In the genomic region with DNA sequence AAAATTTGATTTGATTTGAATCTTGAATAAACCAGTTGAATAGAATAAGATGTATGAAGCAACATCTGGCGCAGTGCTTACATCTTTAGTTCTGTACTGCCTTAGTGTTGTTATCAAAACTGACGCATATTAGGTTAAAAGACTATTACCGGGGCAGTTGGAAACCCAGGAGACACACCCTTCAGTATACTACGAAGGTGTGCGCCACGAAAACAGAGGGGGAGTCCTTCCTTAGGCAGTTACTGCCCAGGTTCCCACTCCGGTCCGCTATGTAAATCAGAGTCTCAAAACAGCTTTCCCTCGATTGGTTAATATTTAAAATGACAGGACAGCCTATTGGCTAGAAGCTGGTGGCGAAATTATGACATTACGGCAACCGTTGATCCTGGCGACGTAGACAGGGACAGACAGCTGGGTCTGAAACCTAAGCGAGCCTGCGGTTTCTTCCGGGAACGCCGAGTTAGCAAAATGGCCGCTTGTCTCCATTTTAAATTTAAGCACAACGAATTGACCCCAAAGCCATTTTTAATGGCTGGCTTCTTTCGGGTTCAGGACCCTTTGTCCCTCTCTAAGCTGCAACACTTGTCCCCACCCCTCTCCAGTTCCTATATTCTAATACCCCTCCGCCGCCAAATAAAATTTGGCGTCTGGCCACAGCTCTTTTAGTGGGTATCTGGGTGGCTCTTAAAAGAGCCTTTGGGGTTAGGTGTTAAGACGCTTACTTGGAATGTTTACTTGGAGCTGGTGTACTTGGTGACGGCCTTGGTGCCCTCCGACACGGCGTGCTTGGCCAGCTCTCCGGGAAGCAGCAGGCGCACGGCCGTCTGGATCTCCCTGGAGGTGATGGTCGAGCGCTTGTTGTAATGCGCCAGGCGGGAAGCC, we compare ENCODE assay signal across 1 cellular context.
TF ChIP-seq lines count a peak whose summit lies in the region.

No MANE protein-coding gene starts in this region.

TF ChIP-seq in HepG2, 621 proteins besides CTCF, POLR2A, EP300 and RAD21 (continued from another document and continues in another):
- TF ChIP-seq, protein P1, sequence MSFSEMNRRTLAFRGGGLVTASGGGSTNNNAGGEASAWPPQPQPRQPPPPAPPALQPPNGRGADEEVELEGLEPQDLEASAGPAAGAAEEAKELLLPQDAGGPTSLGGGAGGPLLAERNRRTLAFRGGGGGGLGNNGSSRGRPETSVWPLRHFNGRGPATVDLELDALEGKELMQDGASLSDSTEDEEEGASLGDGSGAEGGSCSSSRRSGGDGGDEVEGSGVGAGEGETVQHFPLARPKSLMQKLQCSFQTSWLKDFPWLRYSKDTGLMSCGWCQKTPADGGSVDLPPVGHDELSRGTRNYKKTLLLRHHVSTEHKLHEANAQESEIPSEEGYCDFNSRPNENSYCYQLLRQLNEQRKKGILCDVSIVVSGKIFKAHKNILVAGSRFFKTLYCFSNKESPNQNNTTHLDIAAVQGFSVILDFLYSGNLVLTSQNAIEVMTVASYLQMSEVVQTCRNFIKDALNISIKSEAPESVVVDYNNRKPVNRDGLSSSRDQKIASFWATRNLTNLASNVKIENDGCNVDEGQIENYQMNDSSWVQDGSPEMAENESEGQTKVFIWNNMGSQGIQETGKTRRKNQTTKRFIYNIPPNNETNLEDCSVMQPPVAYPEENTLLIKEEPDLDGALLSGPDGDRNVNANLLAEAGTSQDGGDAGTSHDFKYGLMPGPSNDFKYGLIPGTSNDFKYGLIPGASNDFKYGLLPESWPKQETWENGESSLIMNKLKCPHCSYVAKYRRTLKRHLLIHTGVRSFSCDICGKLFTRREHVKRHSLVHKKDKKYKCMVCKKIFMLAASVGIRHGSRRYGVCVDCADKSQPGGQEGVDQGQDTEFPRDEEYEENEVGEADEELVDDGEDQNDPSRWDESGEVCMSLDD (CRISPR knock-in tag; IDR thresholded peaks at IDR 0.05; ENCODE audit: borderline replicate concordance), result peak; percentile 84; the same call in 1 of the 2 replicates
- TF ChIP-seq, protein P2, sequence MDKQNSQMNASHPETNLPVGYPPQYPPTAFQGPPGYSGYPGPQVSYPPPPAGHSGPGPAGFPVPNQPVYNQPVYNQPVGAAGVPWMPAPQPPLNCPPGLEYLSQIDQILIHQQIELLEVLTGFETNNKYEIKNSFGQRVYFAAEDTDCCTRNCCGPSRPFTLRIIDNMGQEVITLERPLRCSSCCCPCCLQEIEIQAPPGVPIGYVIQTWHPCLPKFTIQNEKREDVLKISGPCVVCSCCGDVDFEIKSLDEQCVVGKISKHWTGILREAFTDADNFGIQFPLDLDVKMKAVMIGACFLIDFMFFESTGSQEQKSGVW (CRISPR knock-in tag; IDR thresholded peaks at IDR 0.05; ENCODE audit: borderline replicate concordance), result no peak
- TF ChIP-seq GABPA (IDR thresholded peaks at IDR 0.05; ENCODE audit: low read depth, low read length) (no peak), GABPA (CRISPR knock-in tag; IDR thresholded peaks at IDR 0.05; ENCODE audit: low read depth) (peak; percentile 63), ZNF446 (CRISPR knock-in tag; IDR thresholded peaks at IDR 0.05) (peak; percentile 33; the same call in 1 of the 2 replicates), ERF (CRISPR knock-in tag; IDR thresholded peaks at IDR 0.05) (peak; percentile 94), TBX2 (CRISPR knock-in tag; IDR thresholded peaks at IDR 0.05; ENCODE audit: borderline replicate concordance) (no peak), ZSCAN12 (CRISPR knock-in tag; IDR thresholded peaks at IDR 0.05) (no peak), DPF2 (CRISPR knock-in tag; IDR thresholded peaks at IDR 0.05; ENCODE audit: borderline replicate concordance, low read depth) (no peak), HDAC6 (IDR thresholded peaks at IDR 0.05; ENCODE audit: low read depth, low read length) (no peak), CENPT (CRISPR knock-in tag; IDR thresholded peaks at IDR 0.05; ENCODE audit: low read depth) (no peak), ZNF253 (CRISPR knock-in tag; IDR thresholded peaks at IDR 0.05; ENCODE audit: borderline replicate concordance) (no peak), TCF7 (IDR thresholded peaks at IDR 0.05; ENCODE audit: low read depth) (peak; percentile 5; the same call in 1 of the 2 replicates), EHMT2 (IDR thresholded peaks at IDR 0.05; ENCODE audit: borderline replicate concordance, low read depth, low read length) (peak; percentile 92; the same call in 1 of the 2 replicates), HIVEP1 (CRISPR knock-in tag; IDR thresholded peaks at IDR 0.05) (no peak; the same call in none of the 2 replicates), GTF2F1 (IDR thresholded peaks at IDR 0.05; ENCODE audit: low read length) (no peak), FIP1L1 (IDR thresholded peaks at IDR 0.05; ENCODE audit: borderline replicate concordance, insufficient read depth, low read depth, low read length) (peak; percentile 99), ZNF766 (CRISPR knock-in tag; IDR thresholded peaks at IDR 0.05; ENCODE audit: borderline replicate concordance) (no peak)
- TF ChIP-seq, protein P3, sequence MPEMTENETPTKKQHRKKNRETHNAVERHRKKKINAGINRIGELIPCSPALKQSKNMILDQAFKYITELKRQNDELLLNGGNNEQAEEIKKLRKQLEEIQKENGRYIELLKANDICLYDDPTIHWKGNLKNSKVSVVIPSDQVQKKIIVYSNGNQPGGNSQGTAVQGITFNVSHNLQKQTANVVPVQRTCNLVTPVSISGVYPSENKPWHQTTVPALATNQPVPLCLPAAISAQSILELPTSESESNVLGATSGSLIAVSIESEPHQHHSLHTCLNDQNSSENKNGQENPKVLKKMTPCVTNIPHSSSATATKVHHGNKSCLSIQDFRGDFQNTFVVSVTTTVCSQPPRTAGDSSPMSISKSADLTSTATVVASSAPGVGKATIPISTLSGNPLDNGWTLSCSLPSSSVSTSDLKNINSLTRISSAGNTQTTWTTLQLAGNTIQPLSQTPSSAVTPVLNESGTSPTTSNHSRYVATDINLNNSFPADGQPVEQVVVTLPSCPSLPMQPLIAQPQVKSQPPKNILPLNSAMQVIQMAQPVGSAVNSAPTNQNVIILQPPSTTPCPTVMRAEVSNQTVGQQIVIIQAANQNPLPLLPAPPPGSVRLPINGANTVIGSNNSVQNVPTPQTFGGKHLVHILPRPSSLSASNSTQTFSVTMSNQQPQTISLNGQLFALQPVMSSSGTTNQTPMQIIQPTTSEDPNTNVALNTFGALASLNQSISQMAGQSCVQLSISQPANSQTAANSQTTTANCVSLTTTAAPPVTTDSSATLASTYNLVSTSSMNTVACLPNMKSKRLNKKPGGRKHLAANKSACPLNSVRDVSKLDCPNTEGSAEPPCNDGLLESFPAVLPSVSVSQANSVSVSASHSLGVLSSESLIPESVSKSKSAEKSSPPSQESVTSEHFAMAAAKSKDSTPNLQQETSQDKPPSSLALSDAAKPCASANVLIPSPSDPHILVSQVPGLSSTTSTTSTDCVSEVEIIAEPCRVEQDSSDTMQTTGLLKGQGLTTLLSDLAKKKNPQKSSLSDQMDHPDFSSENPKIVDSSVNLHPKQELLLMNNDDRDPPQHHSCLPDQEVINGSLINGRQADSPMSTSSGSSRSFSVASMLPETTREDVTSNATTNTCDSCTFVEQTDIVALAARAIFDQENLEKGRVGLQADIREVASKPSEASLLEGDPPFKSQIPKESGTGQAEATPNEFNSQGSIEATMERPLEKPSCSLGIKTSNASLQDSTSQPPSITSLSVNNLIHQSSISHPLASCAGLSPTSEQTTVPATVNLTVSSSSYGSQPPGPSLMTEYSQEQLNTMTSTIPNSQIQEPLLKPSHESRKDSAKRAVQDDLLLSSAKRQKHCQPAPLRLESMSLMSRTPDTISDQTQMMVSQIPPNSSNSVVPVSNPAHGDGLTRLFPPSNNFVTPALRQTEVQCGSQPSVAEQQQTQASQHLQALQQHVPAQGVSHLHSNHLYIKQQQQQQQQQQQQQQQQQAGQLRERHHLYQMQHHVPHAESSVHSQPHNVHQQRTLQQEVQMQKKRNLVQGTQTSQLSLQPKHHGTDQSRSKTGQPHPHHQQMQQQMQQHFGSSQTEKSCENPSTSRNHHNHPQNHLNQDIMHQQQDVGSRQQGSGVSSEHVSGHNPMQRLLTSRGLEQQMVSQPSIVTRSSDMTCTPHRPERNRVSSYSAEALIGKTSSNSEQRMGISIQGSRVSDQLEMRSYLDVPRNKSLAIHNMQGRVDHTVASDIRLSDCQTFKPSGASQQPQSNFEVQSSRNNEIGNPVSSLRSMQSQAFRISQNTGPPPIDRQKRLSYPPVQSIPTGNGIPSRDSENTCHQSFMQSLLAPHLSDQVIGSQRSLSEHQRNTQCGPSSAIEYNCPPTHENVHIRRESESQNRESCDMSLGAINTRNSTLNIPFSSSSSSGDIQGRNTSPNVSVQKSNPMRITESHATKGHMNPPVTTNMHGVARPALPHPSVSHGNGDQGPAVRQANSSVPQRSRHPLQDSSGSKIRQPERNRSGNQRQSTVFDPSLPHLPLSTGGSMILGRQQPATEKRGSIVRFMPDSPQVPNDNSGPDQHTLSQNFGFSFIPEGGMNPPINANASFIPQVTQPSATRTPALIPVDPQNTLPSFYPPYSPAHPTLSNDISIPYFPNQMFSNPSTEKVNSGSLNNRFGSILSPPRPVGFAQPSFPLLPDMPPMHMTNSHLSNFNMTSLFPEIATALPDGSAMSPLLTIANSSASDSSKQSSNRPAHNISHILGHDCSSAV (CRISPR knock-in tag; IDR thresholded peaks at IDR 0.05; ENCODE audit: borderline replicate concordance), result no peak
- TF ChIP-seq, protein P4, sequence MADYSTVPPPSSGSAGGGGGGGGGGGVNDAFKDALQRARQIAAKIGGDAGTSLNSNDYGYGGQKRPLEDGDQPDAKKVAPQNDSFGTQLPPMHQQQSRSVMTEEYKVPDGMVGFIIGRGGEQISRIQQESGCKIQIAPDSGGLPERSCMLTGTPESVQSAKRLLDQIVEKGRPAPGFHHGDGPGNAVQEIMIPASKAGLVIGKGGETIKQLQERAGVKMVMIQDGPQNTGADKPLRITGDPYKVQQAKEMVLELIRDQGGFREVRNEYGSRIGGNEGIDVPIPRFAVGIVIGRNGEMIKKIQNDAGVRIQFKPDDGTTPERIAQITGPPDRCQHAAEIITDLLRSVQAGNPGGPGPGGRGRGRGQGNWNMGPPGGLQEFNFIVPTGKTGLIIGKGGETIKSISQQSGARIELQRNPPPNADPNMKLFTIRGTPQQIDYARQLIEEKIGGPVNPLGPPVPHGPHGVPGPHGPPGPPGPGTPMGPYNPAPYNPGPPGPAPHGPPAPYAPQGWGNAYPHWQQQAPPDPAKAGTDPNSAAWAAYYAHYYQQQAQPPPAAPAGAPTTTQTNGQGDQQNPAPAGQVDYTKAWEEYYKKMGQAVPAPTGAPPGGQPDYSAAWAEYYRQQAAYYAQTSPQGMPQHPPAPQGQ (CRISPR knock-in tag; IDR thresholded peaks at IDR 0.05; ENCODE audit: borderline replicate concordance), result peak; percentile 81; the same call in 1 of the 2 replicates
- TF ChIP-seq, protein P5, sequence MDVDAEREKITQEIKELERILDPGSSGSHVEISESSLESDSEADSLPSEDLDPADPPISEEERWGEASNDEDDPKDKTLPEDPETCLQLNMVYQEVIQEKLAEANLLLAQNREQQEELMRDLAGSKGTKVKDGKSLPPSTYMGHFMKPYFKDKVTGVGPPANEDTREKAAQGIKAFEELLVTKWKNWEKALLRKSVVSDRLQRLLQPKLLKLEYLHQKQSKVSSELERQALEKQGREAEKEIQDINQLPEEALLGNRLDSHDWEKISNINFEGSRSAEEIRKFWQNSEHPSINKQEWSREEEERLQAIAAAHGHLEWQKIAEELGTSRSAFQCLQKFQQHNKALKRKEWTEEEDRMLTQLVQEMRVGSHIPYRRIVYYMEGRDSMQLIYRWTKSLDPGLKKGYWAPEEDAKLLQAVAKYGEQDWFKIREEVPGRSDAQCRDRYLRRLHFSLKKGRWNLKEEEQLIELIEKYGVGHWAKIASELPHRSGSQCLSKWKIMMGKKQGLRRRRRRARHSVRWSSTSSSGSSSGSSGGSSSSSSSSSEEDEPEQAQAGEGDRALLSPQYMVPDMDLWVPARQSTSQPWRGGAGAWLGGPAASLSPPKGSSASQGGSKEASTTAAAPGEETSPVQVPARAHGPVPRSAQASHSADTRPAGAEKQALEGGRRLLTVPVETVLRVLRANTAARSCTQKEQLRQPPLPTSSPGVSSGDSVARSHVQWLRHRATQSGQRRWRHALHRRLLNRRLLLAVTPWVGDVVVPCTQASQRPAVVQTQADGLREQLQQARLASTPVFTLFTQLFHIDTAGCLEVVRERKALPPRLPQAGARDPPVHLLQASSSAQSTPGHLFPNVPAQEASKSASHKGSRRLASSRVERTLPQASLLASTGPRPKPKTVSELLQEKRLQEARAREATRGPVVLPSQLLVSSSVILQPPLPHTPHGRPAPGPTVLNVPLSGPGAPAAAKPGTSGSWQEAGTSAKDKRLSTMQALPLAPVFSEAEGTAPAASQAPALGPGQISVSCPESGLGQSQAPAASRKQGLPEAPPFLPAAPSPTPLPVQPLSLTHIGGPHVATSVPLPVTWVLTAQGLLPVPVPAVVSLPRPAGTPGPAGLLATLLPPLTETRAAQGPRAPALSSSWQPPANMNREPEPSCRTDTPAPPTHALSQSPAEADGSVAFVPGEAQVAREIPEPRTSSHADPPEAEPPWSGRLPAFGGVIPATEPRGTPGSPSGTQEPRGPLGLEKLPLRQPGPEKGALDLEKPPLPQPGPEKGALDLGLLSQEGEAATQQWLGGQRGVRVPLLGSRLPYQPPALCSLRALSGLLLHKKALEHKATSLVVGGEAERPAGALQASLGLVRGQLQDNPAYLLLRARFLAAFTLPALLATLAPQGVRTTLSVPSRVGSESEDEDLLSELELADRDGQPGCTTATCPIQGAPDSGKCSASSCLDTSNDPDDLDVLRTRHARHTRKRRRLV (CRISPR knock-in tag; IDR thresholded peaks at IDR 0.05), result peak; percentile 88
- TF ChIP-seq, protein P6, sequence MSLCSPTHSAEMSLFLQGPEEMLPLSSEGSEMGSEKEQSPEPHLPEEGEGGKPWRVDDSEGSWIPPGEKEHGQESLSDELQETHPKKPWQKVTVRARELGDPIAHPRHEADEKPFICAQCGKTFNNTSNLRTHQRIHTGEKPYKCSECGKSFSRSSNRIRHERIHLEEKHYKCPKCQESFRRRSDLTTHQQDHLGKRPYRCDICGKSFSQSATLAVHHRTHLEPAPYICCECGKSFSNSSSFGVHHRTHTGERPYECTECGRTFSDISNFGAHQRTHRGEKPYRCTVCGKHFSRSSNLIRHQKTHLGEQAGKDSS (CRISPR knock-in tag; IDR thresholded peaks at IDR 0.05; ENCODE audit: borderline replicate concordance, low read depth), result no peak
